ENCODE assay signal across 1 cellular context in the genomic region with DNA sequence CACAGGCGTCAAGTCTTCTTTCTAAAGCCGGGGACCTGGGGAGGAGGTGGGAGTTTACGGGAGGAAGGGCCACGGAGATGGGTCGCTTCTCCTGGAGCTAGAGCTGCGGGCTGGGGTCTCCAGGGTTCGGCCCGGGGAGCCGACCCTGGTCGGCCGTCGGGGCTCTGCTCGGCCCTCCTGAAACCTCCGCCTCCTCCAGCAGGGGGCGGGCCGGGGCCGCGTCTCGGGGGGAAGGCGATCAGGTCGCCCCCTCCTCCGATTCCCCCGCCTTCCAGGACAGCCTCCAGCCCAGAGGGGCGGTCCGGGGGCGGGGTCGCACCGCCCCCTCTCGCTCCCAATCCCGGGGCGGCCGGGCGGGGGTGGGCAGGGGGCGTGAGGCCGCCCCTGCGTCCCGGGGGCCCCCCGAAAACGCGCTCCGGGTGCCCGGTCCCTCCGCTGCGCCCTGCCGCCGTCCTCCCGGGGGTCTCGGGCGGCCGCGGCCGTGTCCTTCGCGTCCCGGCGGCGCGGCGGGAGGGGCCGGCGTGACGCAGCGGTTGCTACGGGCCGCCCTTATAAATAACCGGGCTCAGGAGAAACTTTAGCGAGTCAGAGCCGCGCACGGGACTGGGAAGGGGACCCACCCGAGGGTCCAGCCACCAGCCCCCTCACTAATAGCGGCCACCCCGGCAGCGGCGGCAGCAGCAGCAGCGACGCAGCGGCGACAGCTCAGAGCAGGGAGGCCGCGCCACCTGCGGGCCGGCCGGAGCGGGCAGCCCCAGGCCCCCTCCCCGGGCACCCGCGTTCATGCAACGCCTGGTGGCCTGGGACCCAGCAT.
TF ChIP-seq lines count a peak whose summit lies in the region.

A gene (plus strand): TSS at position 580 of the 814 bp plus-strand sequence. CDS start 204 bp downstream, at position 784.

TF ChIP-seq in K562, 482 proteins besides CTCF, POLR2A, EP300 and RAD21 (continued from another document and continues in another):
- TF ChIP-seq, protein P1, sequence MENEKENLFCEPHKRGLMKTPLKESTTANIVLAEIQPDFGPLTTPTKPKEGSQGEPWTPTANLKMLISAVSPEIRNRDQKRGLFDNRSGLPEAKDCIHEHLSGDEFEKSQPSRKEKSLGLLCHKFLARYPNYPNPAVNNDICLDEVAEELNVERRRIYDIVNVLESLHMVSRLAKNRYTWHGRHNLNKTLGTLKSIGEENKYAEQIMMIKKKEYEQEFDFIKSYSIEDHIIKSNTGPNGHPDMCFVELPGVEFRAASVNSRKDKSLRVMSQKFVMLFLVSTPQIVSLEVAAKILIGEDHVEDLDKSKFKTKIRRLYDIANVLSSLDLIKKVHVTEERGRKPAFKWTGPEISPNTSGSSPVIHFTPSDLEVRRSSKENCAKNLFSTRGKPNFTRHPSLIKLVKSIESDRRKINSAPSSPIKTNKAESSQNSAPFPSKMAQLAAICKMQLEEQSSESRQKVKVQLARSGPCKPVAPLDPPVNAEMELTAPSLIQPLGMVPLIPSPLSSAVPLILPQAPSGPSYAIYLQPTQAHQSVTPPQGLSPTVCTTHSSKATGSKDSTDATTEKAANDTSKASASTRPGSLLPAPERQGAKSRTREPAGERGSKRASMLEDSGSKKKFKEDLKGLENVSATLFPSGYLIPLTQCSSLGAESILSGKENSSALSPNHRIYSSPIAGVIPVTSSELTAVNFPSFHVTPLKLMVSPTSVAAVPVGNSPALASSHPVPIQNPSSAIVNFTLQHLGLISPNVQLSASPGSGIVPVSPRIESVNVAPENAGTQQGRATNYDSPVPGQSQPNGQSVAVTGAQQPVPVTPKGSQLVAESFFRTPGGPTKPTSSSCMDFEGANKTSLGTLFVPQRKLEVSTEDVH (IDR thresholded peaks at IDR 0.05; ENCODE audit: low read depth, partially characterized antibody): no peak
- TF ChIP-seq, protein P2, sequence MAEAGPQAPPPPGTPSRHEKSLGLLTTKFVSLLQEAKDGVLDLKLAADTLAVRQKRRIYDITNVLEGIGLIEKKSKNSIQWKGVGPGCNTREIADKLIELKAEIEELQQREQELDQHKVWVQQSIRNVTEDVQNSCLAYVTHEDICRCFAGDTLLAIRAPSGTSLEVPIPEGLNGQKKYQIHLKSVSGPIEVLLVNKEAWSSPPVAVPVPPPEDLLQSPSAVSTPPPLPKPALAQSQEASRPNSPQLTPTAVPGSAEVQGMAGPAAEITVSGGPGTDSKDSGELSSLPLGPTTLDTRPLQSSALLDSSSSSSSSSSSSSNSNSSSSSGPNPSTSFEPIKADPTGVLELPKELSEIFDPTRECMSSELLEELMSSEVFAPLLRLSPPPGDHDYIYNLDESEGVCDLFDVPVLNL (CRISPR knock-in tag; IDR thresholded peaks at IDR 0.05; ENCODE audit: low read depth): 0 out of 2 replicates have a peak, but pooled peaks have one; percentile 56
- TF ChIP-seq CHD1 (IDR thresholded peaks at IDR 0.05; ENCODE audit: low read length): peak; percentile 64
- TF ChIP-seq HOXB6 (CRISPR knock-in tag; IDR thresholded peaks at IDR 0.05; ENCODE audit: borderline replicate concordance): 0 out of 2 replicates have a peak, but pooled peaks have one; percentile 23
- no peak for TF ChIP-seq CHCHD3 (CRISPR knock-in tag; IDR thresholded peaks at IDR 0.05)
- TF ChIP-seq PYGO2 (tag; IDR thresholded peaks at IDR 0.05): no peak
- no peak for TF ChIP-seq TAF15 (IDR thresholded peaks at IDR 0.05; ENCODE audit: low read depth, low read length)
- no peak; the same call in 1 of the 2 replicates for TF ChIP-seq RNF2 (IDR thresholded peaks at IDR 0.05)
- TF ChIP-seq NR2F6 (CRISPR knock-in tag; IDR thresholded peaks at IDR 0.05): no peak
- peak; percentile 17; the same call in 1 of the 2 replicates for TF ChIP-seq TOE1 (IDR thresholded peaks at IDR 0.05; ENCODE audit: borderline replicate concordance)
- 0 out of 2 replicates have a peak, but pooled peaks have one; percentile 35 for TF ChIP-seq TOE1 (CRISPR knock-in tag; IDR thresholded peaks at IDR 0.05; ENCODE audit: borderline replicate concordance, low read depth)
- no peak for TF ChIP-seq MTF1 (CRISPR knock-in tag; IDR thresholded peaks at IDR 0.05; ENCODE audit: borderline replicate concordance)
- no peak for TF ChIP-seq THRAP3 (IDR thresholded peaks at IDR 0.05; ENCODE audit: borderline replicate concordance)
- no peak for TF ChIP-seq SMARCB1 (IDR thresholded peaks at IDR 0.05; ENCODE audit: insufficient read length, low read depth)
- TF ChIP-seq HDAC1 (IDR thresholded peaks at IDR 0.05): peak in 1 of 2 experiments; percentile 42; a peak in 1 of 4 replicates
- TF ChIP-seq, protein P3, sequence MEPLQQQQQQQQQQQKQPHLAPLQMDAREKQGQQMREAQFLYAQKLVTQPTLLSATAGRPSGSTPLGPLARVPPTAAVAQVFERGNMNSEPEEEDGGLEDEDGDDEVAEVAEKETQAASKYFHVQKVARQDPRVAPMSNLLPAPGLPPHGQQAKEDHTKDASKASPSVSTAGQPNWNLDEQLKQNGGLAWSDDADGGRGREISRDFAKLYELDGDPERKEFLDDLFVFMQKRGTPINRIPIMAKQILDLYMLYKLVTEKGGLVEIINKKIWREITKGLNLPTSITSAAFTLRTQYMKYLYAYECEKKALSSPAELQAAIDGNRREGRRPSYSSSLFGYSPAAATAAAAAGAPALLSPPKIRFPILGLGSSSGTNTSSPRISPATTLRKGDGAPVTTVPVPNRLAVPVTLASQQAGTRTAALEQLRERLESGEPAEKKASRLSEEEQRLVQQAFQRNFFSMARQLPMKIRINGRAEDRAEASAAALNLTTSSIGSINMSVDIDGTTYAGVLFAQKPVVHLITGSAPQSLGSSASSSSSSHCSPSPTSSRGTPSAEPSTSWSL (CRISPR knock-in tag; IDR thresholded peaks at IDR 0.05; ENCODE audit: borderline replicate concordance): no peak
- TF ChIP-seq RBM25 (IDR thresholded peaks at IDR 0.05; ENCODE audit: low read depth, low read length, severe bottlenecking): peak; percentile 44
- TF ChIP-seq HNRNPL (IDR thresholded peaks at IDR 0.05; ENCODE audit: low read depth, low read length): peak; percentile 84
- TF ChIP-seq ZBED1 (IDR thresholded peaks at IDR 0.05): no peak
- no peak for TF ChIP-seq FOXA3 (CRISPR knock-in tag; conservative IDR thresholded peaks at IDR 0.05 in 1 of 2, IDR thresholded peaks at IDR 0.05 in 1 of 2)
- no peak for TF ChIP-seq FOXA1 (IDR thresholded peaks at IDR 0.05; ENCODE audit: borderline replicate concordance)
- TF ChIP-seq BRF1 (IDR thresholded peaks at IDR 0.05; ENCODE audit: borderline replicate concordance, extremely low read depth, insufficient read length): no peak
- TF ChIP-seq, protein P4, sequence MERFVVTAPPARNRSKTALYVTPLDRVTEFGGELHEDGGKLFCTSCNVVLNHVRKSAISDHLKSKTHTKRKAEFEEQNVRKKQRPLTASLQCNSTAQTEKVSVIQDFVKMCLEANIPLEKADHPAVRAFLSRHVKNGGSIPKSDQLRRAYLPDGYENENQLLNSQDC (CRISPR knock-in tag; IDR thresholded peaks at IDR 0.05): no peak
- no peak for TF ChIP-seq BRD9 (IDR thresholded peaks at IDR 0.05; ENCODE audit: low read depth, partially characterized antibody)
- peak; percentile 84 for TF ChIP-seq PML (IDR thresholded peaks at IDR 0.05; ENCODE audit: low read length)
- no peak; the same call in 1 of the 2 replicates for TF ChIP-seq XRCC5 (IDR thresholded peaks at IDR 0.05; ENCODE audit: low read depth, low read length)
- TF ChIP-seq NCOA2 (IDR thresholded peaks at IDR 0.05; ENCODE audit: partially characterized antibody in 2 of 2): no peak
- TF ChIP-seq POLR2G (IDR thresholded peaks at IDR 0.05; ENCODE audit: low read depth, low read length): peak; percentile 97
- TF ChIP-seq, protein P5, sequence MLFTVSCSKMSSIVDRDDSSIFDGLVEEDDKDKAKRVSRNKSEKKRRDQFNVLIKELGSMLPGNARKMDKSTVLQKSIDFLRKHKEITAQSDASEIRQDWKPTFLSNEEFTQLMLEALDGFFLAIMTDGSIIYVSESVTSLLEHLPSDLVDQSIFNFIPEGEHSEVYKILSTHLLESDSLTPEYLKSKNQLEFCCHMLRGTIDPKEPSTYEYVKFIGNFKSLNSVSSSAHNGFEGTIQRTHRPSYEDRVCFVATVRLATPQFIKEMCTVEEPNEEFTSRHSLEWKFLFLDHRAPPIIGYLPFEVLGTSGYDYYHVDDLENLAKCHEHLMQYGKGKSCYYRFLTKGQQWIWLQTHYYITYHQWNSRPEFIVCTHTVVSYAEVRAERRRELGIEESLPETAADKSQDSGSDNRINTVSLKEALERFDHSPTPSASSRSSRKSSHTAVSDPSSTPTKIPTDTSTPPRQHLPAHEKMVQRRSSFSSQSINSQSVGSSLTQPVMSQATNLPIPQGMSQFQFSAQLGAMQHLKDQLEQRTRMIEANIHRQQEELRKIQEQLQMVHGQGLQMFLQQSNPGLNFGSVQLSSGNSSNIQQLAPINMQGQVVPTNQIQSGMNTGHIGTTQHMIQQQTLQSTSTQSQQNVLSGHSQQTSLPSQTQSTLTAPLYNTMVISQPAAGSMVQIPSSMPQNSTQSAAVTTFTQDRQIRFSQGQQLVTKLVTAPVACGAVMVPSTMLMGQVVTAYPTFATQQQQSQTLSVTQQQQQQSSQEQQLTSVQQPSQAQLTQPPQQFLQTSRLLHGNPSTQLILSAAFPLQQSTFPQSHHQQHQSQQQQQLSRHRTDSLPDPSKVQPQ (CRISPR knock-in tag; IDR thresholded peaks at IDR 0.05; ENCODE audit: borderline replicate concordance): no peak
- TF ChIP-seq MEF2D (tag; conservative IDR thresholded peaks at IDR 0.05; ENCODE audit: low read depth): no peak
- TF ChIP-seq, protein P6, sequence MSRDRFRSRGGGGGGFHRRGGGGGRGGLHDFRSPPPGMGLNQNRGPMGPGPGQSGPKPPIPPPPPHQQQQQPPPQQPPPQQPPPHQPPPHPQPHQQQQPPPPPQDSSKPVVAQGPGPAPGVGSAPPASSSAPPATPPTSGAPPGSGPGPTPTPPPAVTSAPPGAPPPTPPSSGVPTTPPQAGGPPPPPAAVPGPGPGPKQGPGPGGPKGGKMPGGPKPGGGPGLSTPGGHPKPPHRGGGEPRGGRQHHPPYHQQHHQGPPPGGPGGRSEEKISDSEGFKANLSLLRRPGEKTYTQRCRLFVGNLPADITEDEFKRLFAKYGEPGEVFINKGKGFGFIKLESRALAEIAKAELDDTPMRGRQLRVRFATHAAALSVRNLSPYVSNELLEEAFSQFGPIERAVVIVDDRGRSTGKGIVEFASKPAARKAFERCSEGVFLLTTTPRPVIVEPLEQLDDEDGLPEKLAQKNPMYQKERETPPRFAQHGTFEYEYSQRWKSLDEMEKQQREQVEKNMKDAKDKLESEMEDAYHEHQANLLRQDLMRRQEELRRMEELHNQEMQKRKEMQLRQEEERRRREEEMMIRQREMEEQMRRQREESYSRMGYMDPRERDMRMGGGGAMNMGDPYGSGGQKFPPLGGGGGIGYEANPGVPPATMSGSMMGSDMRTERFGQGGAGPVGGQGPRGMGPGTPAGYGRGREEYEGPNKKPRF (IDR thresholded peaks at IDR 0.05; ENCODE audit: low read depth, low read length): no peak
- TF ChIP-seq, protein P7, sequence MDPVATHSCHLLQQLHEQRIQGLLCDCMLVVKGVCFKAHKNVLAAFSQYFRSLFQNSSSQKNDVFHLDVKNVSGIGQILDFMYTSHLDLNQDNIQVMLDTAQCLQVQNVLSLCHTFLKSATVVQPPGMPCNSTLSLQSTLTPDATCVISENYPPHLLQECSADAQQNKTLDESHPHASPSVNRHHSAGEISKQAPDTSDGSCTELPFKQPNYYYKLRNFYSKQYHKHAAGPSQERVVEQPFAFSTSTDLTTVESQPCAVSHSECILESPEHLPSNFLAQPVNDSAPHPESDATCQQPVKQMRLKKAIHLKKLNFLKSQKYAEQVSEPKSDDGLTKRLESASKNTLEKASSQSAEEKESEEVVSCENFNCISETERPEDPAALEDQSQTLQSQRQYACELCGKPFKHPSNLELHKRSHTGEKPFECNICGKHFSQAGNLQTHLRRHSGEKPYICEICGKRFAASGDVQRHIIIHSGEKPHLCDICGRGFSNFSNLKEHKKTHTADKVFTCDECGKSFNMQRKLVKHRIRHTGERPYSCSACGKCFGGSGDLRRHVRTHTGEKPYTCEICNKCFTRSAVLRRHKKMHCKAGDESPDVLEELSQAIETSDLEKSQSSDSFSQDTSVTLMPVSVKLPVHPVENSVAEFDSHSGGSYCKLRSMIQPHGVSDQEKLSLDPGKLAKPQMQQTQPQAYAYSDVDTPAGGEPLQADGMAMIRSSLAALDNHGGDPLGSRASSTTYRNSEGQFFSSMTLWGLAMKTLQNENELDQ (CRISPR knock-in tag; IDR thresholded peaks at IDR 0.05; ENCODE audit: borderline replicate concordance): no peak
- no peak; the same call in 1 of the 2 replicates for TF ChIP-seq SAFB (IDR thresholded peaks at IDR 0.05; ENCODE audit: borderline replicate concordance, low read depth, low read length)
- TF ChIP-seq, protein P8, sequence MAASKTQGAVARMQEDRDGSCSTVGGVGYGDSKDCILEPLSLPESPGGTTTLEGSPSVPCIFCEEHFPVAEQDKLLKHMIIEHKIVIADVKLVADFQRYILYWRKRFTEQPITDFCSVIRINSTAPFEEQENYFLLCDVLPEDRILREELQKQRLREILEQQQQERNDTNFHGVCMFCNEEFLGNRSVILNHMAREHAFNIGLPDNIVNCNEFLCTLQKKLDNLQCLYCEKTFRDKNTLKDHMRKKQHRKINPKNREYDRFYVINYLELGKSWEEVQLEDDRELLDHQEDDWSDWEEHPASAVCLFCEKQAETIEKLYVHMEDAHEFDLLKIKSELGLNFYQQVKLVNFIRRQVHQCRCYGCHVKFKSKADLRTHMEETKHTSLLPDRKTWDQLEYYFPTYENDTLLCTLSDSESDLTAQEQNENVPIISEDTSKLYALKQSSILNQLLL (CRISPR knock-in tag; IDR thresholded peaks at IDR 0.05; ENCODE audit: borderline replicate concordance): no peak
- peak; percentile 87 for TF ChIP-seq POLR2AphosphoS5 (IDR thresholded peaks at IDR 0.05; ENCODE audit: control insufficient read depth, insufficient read depth, low read depth, low read length)
- TF ChIP-seq OTX1 (CRISPR knock-in tag; IDR thresholded peaks at IDR 0.05): no peak
- peak; percentile 91; the same call in 1 of the 2 replicates for TF ChIP-seq ERF (CRISPR knock-in tag; IDR thresholded peaks at IDR 0.05)
- TF ChIP-seq, protein P9, sequence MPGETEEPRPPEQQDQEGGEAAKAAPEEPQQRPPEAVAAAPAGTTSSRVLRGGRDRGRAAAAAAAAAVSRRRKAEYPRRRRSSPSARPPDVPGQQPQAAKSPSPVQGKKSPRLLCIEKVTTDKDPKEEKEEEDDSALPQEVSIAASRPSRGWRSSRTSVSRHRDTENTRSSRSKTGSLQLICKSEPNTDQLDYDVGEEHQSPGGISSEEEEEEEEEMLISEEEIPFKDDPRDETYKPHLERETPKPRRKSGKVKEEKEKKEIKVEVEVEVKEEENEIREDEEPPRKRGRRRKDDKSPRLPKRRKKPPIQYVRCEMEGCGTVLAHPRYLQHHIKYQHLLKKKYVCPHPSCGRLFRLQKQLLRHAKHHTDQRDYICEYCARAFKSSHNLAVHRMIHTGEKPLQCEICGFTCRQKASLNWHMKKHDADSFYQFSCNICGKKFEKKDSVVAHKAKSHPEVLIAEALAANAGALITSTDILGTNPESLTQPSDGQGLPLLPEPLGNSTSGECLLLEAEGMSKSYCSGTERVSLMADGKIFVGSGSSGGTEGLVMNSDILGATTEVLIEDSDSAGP (CRISPR knock-in tag; IDR thresholded peaks at IDR 0.05): no peak
- TF ChIP-seq SRSF1 (IDR thresholded peaks at IDR 0.05; ENCODE audit: low read depth, low read length): 0 out of 2 replicates have a peak, but pooled peaks have one; percentile 59
- TF ChIP-seq HDAC8 (tag; IDR thresholded peaks at IDR 0.05): no peak
- TF ChIP-seq ZNF586 (CRISPR knock-in tag; conservative IDR thresholded peaks at IDR 0.05): no peak
- peak; percentile 23 for TF ChIP-seq HNRNPK (IDR thresholded peaks at IDR 0.05; ENCODE audit: low read depth, low read length, poor library complexity, severe bottlenecking)
- no peak for TF ChIP-seq ZNF778 (CRISPR knock-in tag; IDR thresholded peaks at IDR 0.05)
